Comparison of ENCODE assay signal across 13 cellular contexts in genomic region chrX:11375614-11376119, GRCh38.
"Had no signal": no experiment of that assay in that cellular context is flagged by ENCODE, and none has a peak within 500 bp of the region (broad histone marks: within the 10 kb centered on the region; RNA-seq: fewer than 3 reads in every experiment).

No MANE protein-coding gene starts in this region.

- H3K4me3 ChIP-seq: heart right ventricle, tibial artery had no signal

- ATAC-seq: activated CD4-positive, alpha-beta T cell treated with anti-CD3 and anti-CD28 coated beads for 36 hours; heart right ventricle; WTC11 had no signal

- H3K36me3 ChIP-seq: heart right ventricle, tibial artery had no signal

- H3K9me3 ChIP-seq: heart right ventricle, tibial artery had no signal

- H3K27ac ChIP-seq: heart right ventricle, tibial artery had no signal

- H3K4me1 ChIP-seq: heart right ventricle had no signal

- DNase-seq: activated CD4-positive, alpha-beta memory T cell treated with anti-CD3 and anti-CD28 coated beads for 36 hours; activated CD4-positive, alpha-beta T cell treated with anti-CD3 and anti-CD28 coated beads for 36 hours; activated T-cell treated with anti-CD3 and anti-CD28 coated beads for 4 hours; central memory CD4-positive, alpha-beta T cell; endodermal cell; heart right ventricle; immature natural killer cell; mesenchymal stem cell; stimulated activated CD8-positive, alpha-beta memory T cell treated with anti-CD3 and anti-CD28 coated beads, Interleukin-4, amount 100 ng/mL, for 48 hours; stimulated activated naive CD4-positive, alpha-beta T cell; tibial artery had no signal

- FAIRE-seq: urothelium cell line had no signal
